In genomic region chr3:147832611-147833010, GRCh38 we compare ENCODE assay signal across 6 cellular contexts.
"Had no signal": no experiment of that assay in that cellular context is flagged by ENCODE, and none has a peak within 500 bp of the region (broad histone marks: within the 10 kb centered on the region; RNA-seq: fewer than 3 reads in every experiment).

No MANE protein-coding gene starts in this region.

- H3K4me3 Mint-ChIP-seq: IgD-negative memory B cell had no signal

- H3K36me3 Mint-ChIP-seq: IgD-negative memory B cell had no signal

- H3K27me3 Mint-ChIP-seq: IgD-negative memory B cell had no signal

- H3K27ac ChIP-seq: HL-60 had no signal

- H3K4me1 Mint-ChIP-seq: IgD-negative memory B cell had no signal

- DNase-seq: IMR-90, KBM-7, KG1 had no signal

- H3K9me3 Mint-ChIP-seq: IgD-negative memory B cell had no signal

- FAIRE-seq: HTR-8/SVneo had no signal

- H3K27ac Mint-ChIP-seq: IgD-negative memory B cell had no signal
